Comparison of ENCODE assay signal across 8 cellular contexts in the genomic region with DNA sequence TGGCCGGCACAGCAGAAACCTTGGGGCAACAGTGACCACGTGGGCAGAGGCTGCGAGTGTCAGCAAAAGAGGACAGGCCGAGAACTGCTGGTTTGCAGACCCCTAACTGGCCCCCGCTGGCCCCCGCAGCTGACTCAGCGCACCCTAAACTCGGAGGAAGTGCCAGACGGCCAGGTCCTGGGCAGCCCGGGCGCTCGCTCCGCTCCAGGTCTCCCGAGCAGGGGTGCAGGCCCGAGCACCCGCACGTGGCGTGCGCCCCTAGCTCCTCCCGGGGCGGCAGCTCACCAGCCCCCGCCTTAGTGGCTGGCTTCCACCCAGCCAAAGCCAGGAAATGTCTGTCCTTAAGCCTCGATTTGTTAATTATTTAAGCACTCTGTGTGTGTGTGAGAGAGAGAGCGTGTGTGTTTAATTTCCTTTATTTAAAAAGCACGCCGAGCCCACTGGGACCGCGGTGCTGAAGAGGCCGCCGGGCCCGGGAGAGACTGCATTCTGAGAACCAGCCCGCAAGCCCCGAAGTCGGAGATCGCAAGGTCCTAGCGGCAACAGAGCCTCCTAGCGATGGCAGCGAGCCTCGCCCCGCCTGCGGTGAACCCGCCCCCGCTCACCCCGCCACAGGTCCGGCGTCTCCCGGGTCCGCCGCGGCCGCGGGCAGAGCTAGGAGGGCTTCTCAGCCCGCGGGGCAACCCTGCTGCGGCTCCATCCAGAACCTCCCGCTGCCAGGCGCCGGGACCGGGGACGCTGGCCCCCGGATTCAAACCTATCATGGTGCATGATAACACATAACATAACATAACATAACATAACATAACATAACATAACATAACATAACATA. TPM values are rescaled to one million over a fixed set of nuclear protein-coding genes. Genes with fewer than 3 reads are reported as not detected.
A peak's percentile ranks its signal among the peaks of the same experiment; 100 is the strongest.
DNase-seq lines count a peak whose midpoint lies in the region; ATAC-seq and TF ChIP-seq lines count a peak whose summit lies in the region.

No MANE protein-coding gene starts in this region.

- peak overlapping the region; percentile 92 for H3K4me3 Mint-ChIP-seq in natural killer cell
- H3K4me3 Mint-ChIP-seq in stimulated activated naive B cell treated with anti-CD40 and anti-IgM and Interleukin-4, amounts not matched to agents 10 μg/mL and 1 μg/mL and 100 μg/mL, for 72 hours, result peak overlapping the region; percentile 90

- peak overlapping the region; percentile 59 for H3K27ac ChIP-seq in OCI-LY3 (ENCODE audit: low read length)

- intact Hi-C loops in natural killer cell (cut with micrococcal nuclease), result no loop called here

- ATAC-seq in HG03175 (IDR thresholded peaks at IDR 0.05; ENCODE audit: unreplicated experiment) (peak; percentile 89), natural killer cell (peak; percentile 83 to 94 (median 92))
- peak; percentile 84 to 87 for ATAC-seq in stimulated activated naive B cell treated with anti-CD40 and anti-IgM and Interleukin-4, amounts not matched to agents 10 μg/mL and 1 μg/mL and 100 μg/mL, for 72 hours (replicated peaks)

- peak overlapping the region in 1 of 2 donors; percentile 86 for H3K27ac Mint-ChIP-seq in natural killer cell
- H3K27ac Mint-ChIP-seq in stimulated activated naive B cell treated with anti-CD40 and anti-IgM and Interleukin-4, amounts not matched to agents 10 μg/mL and 1 μg/mL and 100 μg/mL, for 72 hours, result peak overlapping the region; percentile 96

- no peaks in the 10 kb centered on the region for H3K36me3 ChIP-seq in OCI-LY3 (replicated peaks; ENCODE audit: low read depth, low read length)

- H3K36me3 Mint-ChIP-seq in natural killer cell, result no peaks in the 10 kb centered on the region
- H3K36me3 Mint-ChIP-seq in stimulated activated naive B cell treated with anti-CD40 and anti-IgM and Interleukin-4, amounts not matched to agents 10 μg/mL and 1 μg/mL and 100 μg/mL, for 72 hours, result no peaks in the 10 kb centered on the region

- TF ChIP-seq CTCF in OCI-LY3 (IDR thresholded peaks at IDR 0.05; ENCODE audit: low read depth, low read length), result peak; percentile 72
- TF ChIP-seq CTCF in fibroblast of pulmonary artery (IDR thresholded peaks at IDR 0.05; ENCODE audit: low read length, missing control alignments), result peak; percentile 52
- TF ChIP-seq CTCF in natural killer cell (IDR thresholded peaks at IDR 0.05), result peak; percentile 37

- peaks cover 30 to 48% of the 10 kb centered on the region in 2 donors for H3K27me3 Mint-ChIP-seq in natural killer cell (ENCODE audit: low read depth in 2 of 2)
- peaks cover 28 to 39% of the 10 kb centered on the region in 2 donors for H3K27me3 Mint-ChIP-seq in stimulated activated naive B cell treated with anti-CD40 and anti-IgM and Interleukin-4, amounts not matched to agents 10 μg/mL and 1 μg/mL and 100 μg/mL, for 72 hours

- H3K9me3 Mint-ChIP-seq in natural killer cell, result no peaks in the 10 kb centered on the region
- H3K9me3 Mint-ChIP-seq in stimulated activated naive B cell treated with anti-CD40 and anti-IgM and Interleukin-4, amounts not matched to agents 10 μg/mL and 1 μg/mL and 100 μg/mL, for 72 hours, result no peaks in the 10 kb centered on the region

- peak overlapping the region; percentile 82 for H2AFZ ChIP-seq in OCI-LY3 (ENCODE audit: low read depth, low read length)

- peaks cover 29% of the 10 kb centered on the region for H3K4me1 ChIP-seq in OCI-LY3 (ENCODE audit: low read length)

- TF ChIP-seq POLR2A in GM18951 (IDR thresholded peaks at IDR 0.05; ENCODE audit: extremely low read depth, insufficient read depth, insufficient read length), result peak; percentile 36

- in situ Hi-C loops in GM18951 (cut with MboI; ENCODE audit: low sequenced_read_pairs, unreplicated experiment), result no loop called here

- H3K27me3 ChIP-seq in OCI-LY3 (ENCODE audit: low read depth, low read length), result no peaks in the 10 kb centered on the region

- no peaks in the 10 kb centered on the region for H4K20me1 ChIP-seq in OCI-LY3 (ENCODE audit: insufficient read depth, low read length)

- peak overlapping the region; percentile 73 for H3K4me3 ChIP-seq in OCI-LY3 (ENCODE audit: low read length)
- H3K4me3 ChIP-seq in fibroblast of pulmonary artery (replicated peaks; ENCODE audit: low read depth, low read length), result peak overlapping the region; percentile 53

- peak overlapping the region; percentile 82 for H3K9ac ChIP-seq in OCI-LY3 (ENCODE audit: low read length)

- peaks cover 24 to 28% of the 10 kb centered on the region in 2 donors for H3K4me1 Mint-ChIP-seq in natural killer cell
- peaks cover 24 to 37% of the 10 kb centered on the region in 2 donors for H3K4me1 Mint-ChIP-seq in stimulated activated naive B cell treated with anti-CD40 and anti-IgM and Interleukin-4, amounts not matched to agents 10 μg/mL and 1 μg/mL and 100 μg/mL, for 72 hours

- H3K4me2 ChIP-seq in OCI-LY3 (ENCODE audit: low read length), result peak overlapping the region; percentile 89

- H3K9me3 ChIP-seq in OCI-LY3 (ENCODE audit: insufficient read depth, low read length), result no peaks in the 10 kb centered on the region

- peak; percentile 83 for DNase-seq in Ammon's horn (ENCODE audit: low spot score)
- peak; percentile 32 to 42 for DNase-seq in activated T-helper 1 cell treated with anti-CD3 and anti-CD28 coated beads, Interleukin-2, amount 50 U/mL, for 16 hours (ENCODE audit: low read depth in 1 of 2, low spot score in 1 of 2)
- peak; percentile 75 for DNase-seq in fibroblast of pulmonary artery (ENCODE audit: low read depth)
- peak; percentile 52 for DNase-seq in natural killer cell
- peak; percentile 52 for DNase-seq in stimulated activated naive B cell treated with anti-CD40 and anti-IgM and Interleukin-4, amounts not matched to agents 10 μg/mL and 1 μg/mL and 100 μg/mL, for 72 hours

- H3K79me2 ChIP-seq in OCI-LY3 (ENCODE audit: low read length), result no peaks in the 10 kb centered on the region

RNA-seq across cellular contexts. Expression of a gene that starts 45.9 kb away (rescaled TPM):
- 10 to 100 TPM; 24.2 to 27.3 (median 25.7) TPM for total RNA-seq in natural killer cell

Comparison
In these comparisons a context has a peak if more than half of its experiments do, and no peak if none do; other contexts are left out.
1. Peak in every context shown above with its lines: DNase-seq, ATAC-seq, H3K4me3 ChIP-seq and H3K27ac ChIP-seq.